8 cellular contexts compared by ENCODE assay signal in genomic region chr3:126983276-126983652, GRCh38. TPM values are rescaled to one million over a fixed set of nuclear protein-coding genes. Genes with fewer than 3 reads are reported as not detected.
DNase-seq lines count a peak whose midpoint lies in the region; ATAC-seq, FAIRE-seq and TF ChIP-seq lines count a peak whose summit lies in the region.

No MANE protein-coding gene starts in this region.

- H3K4me3 ChIP-seq in endothelial cell of umbilical vein (replicated peaks in 1 of 3; ENCODE audit: insufficient read depth in 1 of 3, low read depth in 1 of 3, low read length in 3 of 3): peak overlapping the region in 2 of 3 experiments; percentile 51
- H3K4me3 ChIP-seq in trophoblast cell (ENCODE audit: low read depth, low read length): peak overlapping the region; percentile 86

- H4K20me1 ChIP-seq in endothelial cell of umbilical vein (replicated peaks; ENCODE audit: control insufficient read depth, extremely low read depth, insufficient read depth, low read length): no peaks in the 10 kb centered on the region

- BruUV-seq in endothelial cell of umbilical vein (replicated peaks; lab: Mats Ljungman, UMichigan): no TSS peak

- no peak overlapping the region for H3K4ac ChIP-seq in trophoblast cell (ENCODE audit: low read depth, low read length)

- CTCF ChIA-PET in endothelial cell of umbilical vein (lab: Charles Lee): interaction anchor here (1.0 to 3.2 kb wide), 5 partner anchors 13 to 230 kb away, joined by 3 to 9 read pairs (median 5); no protein-coding TSS in a partner anchor

- no peaks in the 10 kb centered on the region for H3K36me3 ChIP-seq in endothelial cell of umbilical vein (ENCODE audit: control insufficient read depth in 2 of 2, extremely low read depth in 1 of 2, insufficient read depth in 2 of 2, low read length in 2 of 2)
- peaks cover 0 to 3% of the 10 kb centered on the region in 2 experiments for H3K36me3 ChIP-seq in trophoblast cell (ENCODE audit: control insufficient read depth in 1 of 2, insufficient read depth in 2 of 2, low read length in 2 of 2)

- H3K9ac ChIP-seq in endothelial cell of umbilical vein (replicated peaks; ENCODE audit: extremely low read depth, insufficient read depth, low read length) (no peak overlapping the region), trophoblast cell (ENCODE audit: low read length) (peak overlapping the region; percentile 72)

- POLR2A ChIA-PET in endothelial cell of umbilical vein (lab: Charles Lee): no interaction called here

- H3K4me2 ChIP-seq in endothelial cell of umbilical vein (ENCODE audit: insufficient read depth, low read length): no peak overlapping the region
- peak overlapping the region; percentile 88 for H3K4me2 ChIP-seq in trophoblast cell (ENCODE audit: low read length)

- dilution Hi-C loops in endothelial cell of umbilical vein (cut with MboI; ENCODE audit: extremely low pct_ligation_motif_present, low sequenced_read_pairs): no loop called here

- no peak overlapping the region for H3K23ac ChIP-seq in trophoblast cell (ENCODE audit: low read length)

- no peak overlapping the region for H2BK5ac ChIP-seq in trophoblast cell (ENCODE audit: low read depth, low read length, poor library complexity)

- peaks cover 14% of the 10 kb centered on the region for H3K79me1 ChIP-seq in trophoblast cell (ENCODE audit: low read length)

- H3K79me2 ChIP-seq in endothelial cell of umbilical vein (ENCODE audit: control insufficient read depth, insufficient read depth, low read length) (no peaks in the 10 kb centered on the region), trophoblast cell (ENCODE audit: control insufficient read depth, insufficient read depth, low read length, poor library complexity) (peaks cover 14% of the 10 kb centered on the region)

- peaks cover 3 to 24% of the 10 kb centered on the region in 2 experiments for H3K27me3 ChIP-seq in endothelial cell of umbilical vein (ENCODE audit: control insufficient read depth in 2 of 2, insufficient read depth in 2 of 2, low read length in 2 of 2)
- H3K27me3 ChIP-seq in trophoblast cell (ENCODE audit: insufficient read depth, low read length): no peaks in the 10 kb centered on the region

- no peak overlapping the region for H4K12ac ChIP-seq in trophoblast cell (ENCODE audit: low read depth, low read length)

- DNase-seq in endothelial cell of umbilical vein (ENCODE audit: low read depth, low spot score) (no peak), trophoblast cell (no peak), GOT3 (lab: John Stamatoyannopoulos, UW) (no peak), NCI-H226 (no peak)

- FAIRE-seq in endothelial cell of umbilical vein (lab: Jason Lieb, UNC): no peak

- H3K27ac ChIP-seq in endothelial cell of umbilical vein (ENCODE audit: insufficient read depth, low read depth, low read length) (no peak overlapping the region), trophoblast cell (ENCODE audit: low read depth, low read length) (no peak overlapping the region)

- H3K18ac ChIP-seq in trophoblast cell (ENCODE audit: low read length): peak overlapping the region; percentile 30

- WGBS in trophoblast cell (ENCODE audit: extremely low coverage, insufficient coverage, insufficient read length): no CpG with 5 or more reads among the region's 70 CpGs

- no peak overlapping the region for H4K8ac ChIP-seq in trophoblast cell (ENCODE audit: low read depth, low read length)

- no peak overlapping the region for H2AK5ac ChIP-seq in trophoblast cell (ENCODE audit: low read length)

- no peak for TF ChIP-seq CTCF in endothelial cell of umbilical vein (IDR thresholded peaks at IDR 0.05; ENCODE audit: extremely low read depth in 1 of 2, insufficient read depth in 1 of 2, low read depth in 1 of 2, low read length in 2 of 2)

- no peak for TF ChIP-seq POLR2A in endothelial cell of umbilical vein (IDR thresholded peaks at IDR 0.05; ENCODE audit: low read depth, low read length)

- ATAC-seq in GM18498 (IDR thresholded peaks at IDR 0.05; ENCODE audit: unreplicated experiment) (peak; percentile 5), HG03520 (IDR thresholded peaks at IDR 0.05; ENCODE audit: unreplicated experiment) (peak; percentile 4), GM18907 (IDR thresholded peaks at IDR 0.05; ENCODE audit: unreplicated experiment) (no peak), GM19395 (IDR thresholded peaks at IDR 0.05; ENCODE audit: unreplicated experiment) (no peak)

- no peak overlapping the region for H2BK12ac ChIP-seq in trophoblast cell (ENCODE audit: low read length)

- H4K91ac ChIP-seq in trophoblast cell (ENCODE audit: low read depth, low read length): peak overlapping the region; percentile 65

- no peaks in the 10 kb centered on the region for H3K9me1 ChIP-seq in endothelial cell of umbilical vein (replicated peaks; ENCODE audit: control insufficient read depth, extremely low read depth, insufficient read depth, low read length)

- intact Hi-C loops in endothelial cell of umbilical vein (cut with micrococcal nuclease): no loop called here

- H3K4me1 ChIP-seq in endothelial cell of umbilical vein (ENCODE audit: control insufficient read depth, extremely low read depth, insufficient read depth, low read length): peaks cover 13% of the 10 kb centered on the region
- H3K4me1 ChIP-seq in trophoblast cell (ENCODE audit: control insufficient read depth in 1 of 2, insufficient read depth in 2 of 2, low read length in 2 of 2): peaks cover 5 to 13% of the 10 kb centered on the region in 2 experiments

- H3K14ac ChIP-seq in trophoblast cell (ENCODE audit: low read length): peak overlapping the region; percentile 77

- H3K9me3 ChIP-seq in endothelial cell of umbilical vein (replicated peaks; ENCODE audit: control insufficient read depth, insufficient read depth, low read length): no peaks in the 10 kb centered on the region
- peaks cover 5% of the 10 kb centered on the region for H3K9me3 ChIP-seq in trophoblast cell (ENCODE audit: insufficient read depth, low read depth, low read length)

- no peak overlapping the region for H2BK120ac ChIP-seq in trophoblast cell (ENCODE audit: insufficient read depth, low read length, poor library complexity)

- peak overlapping the region; percentile 30 for H2AFZ ChIP-seq in endothelial cell of umbilical vein (ENCODE audit: low read depth, low read length)
- H2AFZ ChIP-seq in trophoblast cell (ENCODE audit: insufficient read depth, low read length, poor library complexity): no peak overlapping the region

TF ChIP-seq in endothelial cell of umbilical vein, 7 proteins besides CTCF, POLR2A, EP300 and RAD21:
- no peak for TF ChIP-seq EZH2 (IDR thresholded peaks at IDR 0.05; ENCODE audit: borderline replicate concordance, low read depth, low read length, severe bottlenecking)
- no peak for TF ChIP-seq FOS (IDR thresholded peaks at IDR 0.05; ENCODE audit: borderline replicate concordance, insufficient read depth, low read length)
- no peak for TF ChIP-seq MAX (IDR thresholded peaks at IDR 0.05; ENCODE audit: insufficient read depth, insufficient read length)

RNA-seq across cellular contexts. Expression of gene PLXNA1, which starts 0.3 kb away (rescaled TPM):
- 18.4 and 18.5 TPM in 2 replicates for total RNA-seq in endothelial cell of umbilical vein
- polyA plus RNA-seq in endothelial cell of umbilical vein: 14.1 and 18.2 TPM in 2 replicates
- polyA plus RNA-seq in endothelial cell of umbilical vein (2011; cell fraction: cytosol; rRNA removed): 8.2 and 10.1 TPM in 2 replicates
- 26.0 and 27.8 TPM in 2 replicates for polyA plus RNA-seq in endothelial cell of umbilical vein (2011; cell fraction: nucleus; rRNA removed)
- 13.4 and 14.5 TPM in 2 replicates for polyA plus RNA-seq in endothelial cell of umbilical vein (2012)
- polyA minus RNA-seq in endothelial cell of umbilical vein: 16.8 and 22.7 TPM in 2 replicates
- 10.3 TPM for polyA minus RNA-seq in endothelial cell of umbilical vein (2011; cell fraction: cytosol; rRNA and poly(A)+ RNA removed)
- polyA minus RNA-seq in endothelial cell of umbilical vein (2011; cell fraction: nucleus; rRNA and poly(A)+ RNA removed): 11.2 and 16.4 TPM in 2 replicates
- polyA plus RNA-seq in trophoblast cell (2013): 32.2 and 33.7 TPM in 2 replicates

Comparison
In these comparisons a context has a peak if more than half of its experiments do, and no peak if none do; other contexts are left out.
1. ATAC-seq: peak in GM18498 (single experiment) and HG03520 (single experiment); none in GM18907 (single experiment) and GM19395 (single experiment).